1 cellular context compared by ENCODE assay signal in the genomic region with DNA sequence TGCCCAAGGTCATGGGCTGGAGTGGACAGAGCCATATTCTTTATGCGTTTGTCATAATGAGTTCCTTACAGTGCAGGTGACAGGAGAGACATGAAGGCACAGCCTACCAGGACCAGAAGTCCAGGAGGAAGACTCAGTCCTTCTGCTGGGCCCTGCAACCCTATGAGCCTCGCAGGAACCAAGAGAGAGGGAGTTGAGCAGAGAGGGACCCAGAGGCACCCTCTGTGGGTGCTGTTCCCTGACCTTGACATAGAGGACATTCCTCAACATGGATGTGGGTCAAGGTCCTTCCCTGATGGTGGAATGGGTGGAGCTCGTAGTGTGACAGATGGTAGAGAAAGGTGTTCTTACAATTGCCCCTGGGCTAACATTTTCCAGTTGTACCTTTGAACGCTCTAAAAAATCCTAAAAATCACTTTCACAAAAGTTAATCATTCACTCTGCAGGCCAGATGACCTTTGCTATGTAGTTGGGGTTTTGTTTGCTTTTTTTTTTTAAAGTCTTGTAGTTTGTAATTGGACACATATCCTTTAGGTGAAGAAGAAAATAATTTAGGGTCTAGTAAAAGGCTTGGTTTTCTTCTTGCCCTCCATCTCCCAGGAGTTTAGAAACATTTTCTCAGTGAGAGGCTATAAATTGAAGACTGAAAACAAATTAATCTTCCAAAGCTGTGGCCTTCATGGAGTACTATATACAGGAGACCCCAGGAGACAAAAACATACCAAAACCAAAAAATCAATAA.
TF ChIP-seq lines count a peak whose summit lies in the region.

No MANE protein-coding gene starts in this region.

TF ChIP-seq in HepG2, 621 proteins besides CTCF, POLR2A, EP300 and RAD21 (continued from another document and continues in another):
- no peak for TF ChIP-seq DZIP1 (CRISPR knock-in tag; IDR thresholded peaks at IDR 0.05)
- TF ChIP-seq, protein P1, sequence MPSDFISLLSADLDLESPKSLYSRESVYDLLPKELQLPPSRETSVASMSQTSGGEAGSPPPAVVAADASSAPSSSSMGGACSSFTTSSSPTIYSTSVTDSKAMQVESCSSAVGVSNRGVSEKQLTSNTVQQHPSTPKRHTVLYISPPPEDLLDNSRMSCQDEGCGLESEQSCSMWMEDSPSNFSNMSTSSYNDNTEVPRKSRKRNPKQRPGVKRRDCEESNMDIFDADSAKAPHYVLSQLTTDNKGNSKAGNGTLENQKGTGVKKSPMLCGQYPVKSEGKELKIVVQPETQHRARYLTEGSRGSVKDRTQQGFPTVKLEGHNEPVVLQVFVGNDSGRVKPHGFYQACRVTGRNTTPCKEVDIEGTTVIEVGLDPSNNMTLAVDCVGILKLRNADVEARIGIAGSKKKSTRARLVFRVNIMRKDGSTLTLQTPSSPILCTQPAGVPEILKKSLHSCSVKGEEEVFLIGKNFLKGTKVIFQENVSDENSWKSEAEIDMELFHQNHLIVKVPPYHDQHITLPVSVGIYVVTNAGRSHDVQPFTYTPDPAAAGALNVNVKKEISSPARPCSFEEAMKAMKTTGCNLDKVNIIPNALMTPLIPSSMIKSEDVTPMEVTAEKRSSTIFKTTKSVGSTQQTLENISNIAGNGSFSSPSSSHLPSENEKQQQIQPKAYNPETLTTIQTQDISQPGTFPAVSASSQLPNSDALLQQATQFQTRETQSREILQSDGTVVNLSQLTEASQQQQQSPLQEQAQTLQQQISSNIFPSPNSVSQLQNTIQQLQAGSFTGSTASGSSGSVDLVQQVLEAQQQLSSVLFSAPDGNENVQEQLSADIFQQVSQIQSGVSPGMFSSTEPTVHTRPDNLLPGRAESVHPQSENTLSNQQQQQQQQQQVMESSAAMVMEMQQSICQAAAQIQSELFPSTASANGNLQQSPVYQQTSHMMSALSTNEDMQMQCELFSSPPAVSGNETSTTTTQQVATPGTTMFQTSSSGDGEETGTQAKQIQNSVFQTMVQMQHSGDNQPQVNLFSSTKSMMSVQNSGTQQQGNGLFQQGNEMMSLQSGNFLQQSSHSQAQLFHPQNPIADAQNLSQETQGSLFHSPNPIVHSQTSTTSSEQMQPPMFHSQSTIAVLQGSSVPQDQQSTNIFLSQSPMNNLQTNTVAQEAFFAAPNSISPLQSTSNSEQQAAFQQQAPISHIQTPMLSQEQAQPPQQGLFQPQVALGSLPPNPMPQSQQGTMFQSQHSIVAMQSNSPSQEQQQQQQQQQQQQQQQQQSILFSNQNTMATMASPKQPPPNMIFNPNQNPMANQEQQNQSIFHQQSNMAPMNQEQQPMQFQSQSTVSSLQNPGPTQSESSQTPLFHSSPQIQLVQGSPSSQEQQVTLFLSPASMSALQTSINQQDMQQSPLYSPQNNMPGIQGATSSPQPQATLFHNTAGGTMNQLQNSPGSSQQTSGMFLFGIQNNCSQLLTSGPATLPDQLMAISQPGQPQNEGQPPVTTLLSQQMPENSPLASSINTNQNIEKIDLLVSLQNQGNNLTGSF (CRISPR knock-in tag; IDR thresholded peaks at IDR 0.05) = no peak
- TF ChIP-seq ARNTL (CRISPR knock-in tag; IDR thresholded peaks at IDR 0.05) = peak; percentile 56; the same call in 1 of the 2 replicates
- TF ChIP-seq ZNF841 (CRISPR knock-in tag; IDR thresholded peaks at IDR 0.05; ENCODE audit: borderline replicate concordance) = no peak
- TF ChIP-seq, protein P2, sequence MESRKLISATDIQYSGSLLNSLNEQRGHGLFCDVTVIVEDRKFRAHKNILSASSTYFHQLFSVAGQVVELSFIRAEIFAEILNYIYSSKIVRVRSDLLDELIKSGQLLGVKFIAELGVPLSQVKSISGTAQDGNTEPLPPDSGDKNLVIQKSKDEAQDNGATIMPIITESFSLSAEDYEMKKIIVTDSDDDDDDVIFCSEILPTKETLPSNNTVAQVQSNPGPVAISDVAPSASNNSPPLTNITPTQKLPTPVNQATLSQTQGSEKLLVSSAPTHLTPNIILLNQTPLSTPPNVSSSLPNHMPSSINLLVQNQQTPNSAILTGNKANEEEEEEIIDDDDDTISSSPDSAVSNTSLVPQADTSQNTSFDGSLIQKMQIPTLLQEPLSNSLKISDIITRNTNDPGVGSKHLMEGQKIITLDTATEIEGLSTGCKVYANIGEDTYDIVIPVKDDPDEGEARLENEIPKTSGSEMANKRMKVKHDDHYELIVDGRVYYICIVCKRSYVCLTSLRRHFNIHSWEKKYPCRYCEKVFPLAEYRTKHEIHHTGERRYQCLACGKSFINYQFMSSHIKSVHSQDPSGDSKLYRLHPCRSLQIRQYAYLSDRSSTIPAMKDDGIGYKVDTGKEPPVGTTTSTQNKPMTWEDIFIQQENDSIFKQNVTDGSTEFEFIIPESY (CRISPR knock-in tag; IDR thresholded peaks at IDR 0.05) = 0 out of 2 replicates have a peak, but pooled peaks have one; percentile 20
- 0 out of 2 replicates have a peak, but pooled peaks have one; percentile 49 for TF ChIP-seq HOXA5 (CRISPR knock-in tag; IDR thresholded peaks at IDR 0.05)
- TF ChIP-seq HMG20B (CRISPR knock-in tag; conservative IDR thresholded peaks at IDR 0.05) = peak; percentile 86
- no peak for TF ChIP-seq ZNF512B (CRISPR knock-in tag; IDR thresholded peaks at IDR 0.05; ENCODE audit: borderline replicate concordance)
- no peak for TF ChIP-seq RBM39 (IDR thresholded peaks at IDR 0.05; ENCODE audit: low read depth, low read length, poor library complexity, severe bottlenecking)
- TF ChIP-seq MTERF4 (CRISPR knock-in tag; IDR thresholded peaks at IDR 0.05) = no peak
- no peak for TF ChIP-seq NONO (IDR thresholded peaks at IDR 0.05)
- peak; percentile 59; the same call in 1 of the 2 replicates for TF ChIP-seq NONO (CRISPR knock-in tag; conservative IDR thresholded peaks at IDR 0.05)
- TF ChIP-seq SKI (IDR thresholded peaks at IDR 0.05; ENCODE audit: partially characterized antibody) = peak; percentile 84
- TF ChIP-seq ZNF468 (CRISPR knock-in tag; IDR thresholded peaks at IDR 0.05) = no peak
- TF ChIP-seq SUZ12 (IDR thresholded peaks at IDR 0.05; ENCODE audit: low read depth, low read length) = no peak
- TF ChIP-seq SOX6 (IDR thresholded peaks at IDR 0.05) = no peak
- TF ChIP-seq SOX6 (CRISPR knock-in tag; IDR thresholded peaks at IDR 0.05) = peak; percentile 93
- TF ChIP-seq MIER3 (CRISPR knock-in tag; IDR thresholded peaks at IDR 0.05; ENCODE audit: borderline replicate concordance) = no peak; the same call in 1 of the 2 replicates
- TF ChIP-seq PITX1 (CRISPR knock-in tag; IDR thresholded peaks at IDR 0.05) = peak; percentile 55; the same call in 1 of the 2 replicates
- TF ChIP-seq HBP1 (CRISPR knock-in tag; IDR thresholded peaks at IDR 0.05; ENCODE audit: low read depth) = peak; percentile 72; the same call in 1 of the 2 replicates
- TF ChIP-seq KDM5A (IDR thresholded peaks at IDR 0.05; ENCODE audit: borderline replicate concordance, low read length) = peak; percentile 33; the same call in 1 of the 2 replicates
- TF ChIP-seq ZNF34 (CRISPR knock-in tag; IDR thresholded peaks at IDR 0.05; ENCODE audit: borderline replicate concordance) = no peak
- TF ChIP-seq ESRRA (CRISPR knock-in tag; IDR thresholded peaks at IDR 0.05; ENCODE audit: low read depth) = peak; percentile 99
- no peak for TF ChIP-seq SP2 (CRISPR knock-in tag; IDR thresholded peaks at IDR 0.05)
- no peak for TF ChIP-seq FLYWCH1 (CRISPR knock-in tag; IDR thresholded peaks at IDR 0.05)
- TF ChIP-seq TBP (CRISPR knock-in tag; IDR thresholded peaks at IDR 0.05) = no peak
- peak; percentile 94 for TF ChIP-seq SALL1 (CRISPR knock-in tag; IDR thresholded peaks at IDR 0.05)
- TF ChIP-seq, protein P3, sequence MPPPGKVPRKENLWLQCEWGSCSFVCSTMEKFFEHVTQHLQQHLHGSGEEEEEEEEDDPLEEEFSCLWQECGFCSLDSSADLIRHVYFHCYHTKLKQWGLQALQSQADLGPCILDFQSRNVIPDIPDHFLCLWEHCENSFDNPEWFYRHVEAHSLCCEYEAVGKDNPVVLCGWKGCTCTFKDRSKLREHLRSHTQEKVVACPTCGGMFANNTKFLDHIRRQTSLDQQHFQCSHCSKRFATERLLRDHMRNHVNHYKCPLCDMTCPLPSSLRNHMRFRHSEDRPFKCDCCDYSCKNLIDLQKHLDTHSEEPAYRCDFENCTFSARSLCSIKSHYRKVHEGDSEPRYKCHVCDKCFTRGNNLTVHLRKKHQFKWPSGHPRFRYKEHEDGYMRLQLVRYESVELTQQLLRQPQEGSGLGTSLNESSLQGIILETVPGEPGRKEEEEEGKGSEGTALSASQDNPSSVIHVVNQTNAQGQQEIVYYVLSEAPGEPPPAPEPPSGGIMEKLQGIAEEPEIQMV (CRISPR knock-in tag; IDR thresholded peaks at IDR 0.05; ENCODE audit: low read depth) = 0 out of 2 replicates have a peak, but pooled peaks have one; percentile 70
- no peak for TF ChIP-seq REL (CRISPR knock-in tag; conservative IDR thresholded peaks at IDR 0.05)
- no peak for TF ChIP-seq ZFP82 (CRISPR knock-in tag; IDR thresholded peaks at IDR 0.05; ENCODE audit: borderline replicate concordance)
- TF ChIP-seq POLR2AphosphoS5 (IDR thresholded peaks at IDR 0.05; ENCODE audit: low read depth, low read length) = no peak
- peak; percentile 65 for TF ChIP-seq ZGPAT (CRISPR knock-in tag; IDR thresholded peaks at IDR 0.05)
- TF ChIP-seq ZNF576 (CRISPR knock-in tag; IDR thresholded peaks at IDR 0.05) = no peak
- TF ChIP-seq XBP1 (CRISPR knock-in tag; IDR thresholded peaks at IDR 0.05) = no peak
- no peak for TF ChIP-seq ZFYVE20 (CRISPR knock-in tag; IDR thresholded peaks at IDR 0.05; ENCODE audit: borderline replicate concordance, low read depth)
- peak; percentile 98 for TF ChIP-seq SP5 (CRISPR knock-in tag; IDR thresholded peaks at IDR 0.05; ENCODE audit: borderline replicate concordance, low read depth)
- no peak for TF ChIP-seq ZNF737 (CRISPR knock-in tag; IDR thresholded peaks at IDR 0.05; ENCODE audit: borderline replicate concordance)
- TF ChIP-seq ZNF20 (CRISPR knock-in tag; IDR thresholded peaks at IDR 0.05) = no peak
- peak; percentile 97 for TF ChIP-seq RARA (CRISPR knock-in tag; IDR thresholded peaks at IDR 0.05)
- 0 out of 2 replicates have a peak, but pooled peaks have one; percentile 49 for TF ChIP-seq BORCS8-MEF2B (CRISPR knock-in tag; IDR thresholded peaks at IDR 0.05)
